In the genomic region with DNA sequence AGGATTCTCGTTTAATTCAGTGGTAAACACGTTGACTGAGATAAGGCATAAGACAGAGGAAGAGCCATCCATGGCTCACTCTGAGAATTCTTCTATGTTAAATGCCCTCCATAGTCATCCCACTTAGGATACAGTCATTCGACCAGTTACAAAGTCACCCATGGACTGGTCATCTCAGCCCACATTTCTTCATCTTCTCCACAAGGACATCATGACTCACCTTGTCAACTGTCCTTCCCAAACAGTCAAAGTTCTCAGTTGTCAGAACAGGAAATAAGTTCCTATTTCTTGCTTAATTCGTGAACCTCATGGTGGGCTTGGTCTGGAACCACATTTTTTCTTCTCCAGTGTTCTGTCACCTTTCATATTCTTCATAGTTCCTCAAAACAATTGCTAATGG, we compare ENCODE assay signal across 23 cellular contexts.
A peak's percentile ranks its signal among the peaks of the same experiment; 100 is the strongest.
DNase-seq lines count a peak whose midpoint lies in the region; ATAC-seq, FAIRE-seq and TF ChIP-seq lines count a peak whose summit lies in the region.
"Had no signal": no experiment of that assay in that cellular context is flagged by ENCODE, and none has a peak within 500 bp of the region (broad histone marks: within the 10 kb centered on the region; RNA-seq: fewer than 3 reads in every experiment).

No MANE protein-coding gene starts in this region.

- H3K9me1 ChIP-seq in keratinocyte (ENCODE audit: control insufficient read depth, extremely low read depth, insufficient read depth, low read length) = no peaks in the 10 kb centered on the region

- H3K36me3 ChIP-seq in breast epithelium (no peaks in the 10 kb centered on the region), keratinocyte (ENCODE audit: control insufficient read depth in 2 of 2, extremely low read depth in 1 of 2, insufficient read depth in 2 of 2, low read length in 2 of 2) (no peaks in the 10 kb centered on the region), Karpas-422 (ENCODE audit: insufficient read depth, low read length) (no peaks in the 10 kb centered on the region)
- H3K36me3 ChIP-seq: BLaER1, heart right ventricle had no signal

- no peaks in the 10 kb centered on the region for H3K36me3 Mint-ChIP-seq in MCF 10A (ENCODE audit: insufficient read depth, unreplicated experiment)

- TF ChIP-seq POLR2A in breast epithelium (IDR thresholded peaks at IDR 0.05) = no peak

- BruUV-seq in MCF 10A (replicated peaks; lab: Mats Ljungman, UMichigan) = no TSS peak

- H3K4me3 Mint-ChIP-seq in MCF 10A (ENCODE audit: unreplicated experiment) = no peak overlapping the region
- H3K4me3 Mint-ChIP-seq: activated CD8-positive, alpha-beta T cell treated with anti-CD3 and anti-CD28 coated beads for 36 hours; H9; nephron had no signal

- POLR2A ChIA-PET in MCF 10A (lab: Yijun Ruan, JAX) = interaction anchor here (0.8 to 4.9 kb wide), 3 partner anchors 12 to 20 kb away, joined by 3 to 40 read pairs (median 5); no protein-coding TSS in a partner anchor

- H3K4me1 ChIP-seq in breast epithelium (peaks cover 0 to 13% of the 10 kb centered on the region in 2 donors), keratinocyte (ENCODE audit: control insufficient read depth, extremely low read depth, insufficient read depth, low read length) (peaks cover 56% of the 10 kb centered on the region), foreskin keratinocyte (peaks cover 33% of the 10 kb centered on the region), Karpas-422 (ENCODE audit: low read length) (no peaks in the 10 kb centered on the region)

- H3K4me1 Mint-ChIP-seq in MCF 10A (ENCODE audit: insufficient read depth, unreplicated experiment) = peaks cover 65% of the 10 kb centered on the region

- FAIRE-seq in RCC 7860 (lab: Jason Lieb, UNC) = peak; percentile 84
- FAIRE-seq in keratinocyte (lab: Jason Lieb, UNC) = peak; percentile 39
- peak; percentile 13 for FAIRE-seq in urothelium cell line (lab: Jason Lieb, UNC)
- FAIRE-seq: endometrium, GM18507, K562 had no signal

- intact Hi-C loops in MCF 10A (cut with micrococcal nuclease) (loop anchor here (5.0 kb wide), 2 partner anchors 101 to 109 kb away; no protein-coding TSS in a partner anchor), breast epithelium (cut with DNase I; ENCODE audit: low total_unique reads) (no loop called here)

- no peak overlapping the region for H3K4me3 ChIP-seq in breast epithelium
- no peak overlapping the region for H3K4me3 ChIP-seq in keratinocyte (ENCODE audit: control insufficient read depth in 2 of 3, extremely low read depth in 1 of 3, insufficient read depth in 2 of 3, low read depth in 1 of 3, low read length in 3 of 3)
- H3K4me3 ChIP-seq in Karpas-422 (ENCODE audit: low read length) = no peak overlapping the region
- H3K4me3 ChIP-seq: BLaER1, heart right ventricle, K562 had no signal

- TF ChIP-seq CTCF in MCF 10A (IDR thresholded peaks at IDR 0.05; ENCODE audit: unreplicated experiment) = no peak
- TF ChIP-seq CTCF in breast epithelium (IDR thresholded peaks at IDR 0.05) = no peak
- TF ChIP-seq CTCF in keratinocyte (optimal IDR thresholded peaks at IDR 0.05 in 1 of 3, IDR thresholded peaks at IDR 0.05 in 1 of 3, conservative IDR thresholded peaks at IDR 0.05 in 1 of 3; ENCODE audit: extremely low read depth in 1 of 3, insufficient read depth in 2 of 3, low read length in 3 of 3) = no peak
- TF ChIP-seq CTCF in foreskin keratinocyte (conservative IDR thresholded peaks at IDR 0.05) = no peak

- H3K9me3 ChIP-seq in breast epithelium = no peaks in the 10 kb centered on the region
- H3K9me3 ChIP-seq in keratinocyte (ENCODE audit: control insufficient read depth, low read depth, low read length) = no peaks in the 10 kb centered on the region
- H3K9me3 ChIP-seq in Karpas-422 (ENCODE audit: low read length) = no peaks in the 10 kb centered on the region
- H3K9me3 ChIP-seq: BLaER1, Caco-2, heart right ventricle had no signal

- dilution Hi-C loops in keratinocyte (cut with MboI; ENCODE audit: extremely low pct_ligation_motif_present, low sequenced_read_pairs) = no loop called here

- H3K27me3 ChIP-seq in breast epithelium = no peaks in the 10 kb centered on the region
- no peaks in the 10 kb centered on the region for H3K27me3 ChIP-seq in keratinocyte (ENCODE audit: control insufficient read depth, extremely low read depth, insufficient read depth, low read length)
- H3K27me3 ChIP-seq in foreskin keratinocyte = no peaks in the 10 kb centered on the region
- no peaks in the 10 kb centered on the region; the same call in 1 of the 2 replicates for H3K27me3 ChIP-seq in Karpas-422 (ENCODE audit: low read length)
- H3K27me3 ChIP-seq: BLaER1, heart right ventricle had no signal

- no peaks in the 10 kb centered on the region for H3K27me3 Mint-ChIP-seq in MCF 10A (ENCODE audit: insufficient read depth, unreplicated experiment)

- no peaks in the 10 kb centered on the region for H3K79me2 ChIP-seq in keratinocyte (ENCODE audit: control insufficient read depth, insufficient read depth, low read length)
- H3K79me2 ChIP-seq in Karpas-422 (ENCODE audit: low read length) = no peaks in the 10 kb centered on the region

- H3K9me2 ChIP-seq in Karpas-422 (replicated peaks; ENCODE audit: insufficient read depth, low read length) = no peaks in the 10 kb centered on the region

- H3K4me2 ChIP-seq in keratinocyte (ENCODE audit: control insufficient read depth, extremely low read depth, insufficient read depth, low read depth, low read length) (no peak overlapping the region), Karpas-422 (ENCODE audit: low read depth, low read length, poor library complexity, severe bottlenecking) (no peak overlapping the region)
- H3K4me2 ChIP-seq: BLaER1 had no signal

- H3K9me3 Mint-ChIP-seq in MCF 10A (ENCODE audit: unreplicated experiment) = peaks cover 7% of the 10 kb centered on the region
- H3K9me3 Mint-ChIP-seq: activated CD8-positive, alpha-beta T cell treated with anti-CD3 and anti-CD28 coated beads for 36 hours; H9; nephron had no signal

- H3K9ac ChIP-seq in keratinocyte (ENCODE audit: control insufficient read depth, extremely low read depth, insufficient read depth, low read length) = no peak overlapping the region
- H3K9ac ChIP-seq in Karpas-422 (ENCODE audit: low read length) = no peak overlapping the region
- H3K9ac ChIP-seq: BLaER1 had no signal

- DNase-seq in MCF 10A (ENCODE audit: unreplicated experiment) (peak; percentile 53), breast epithelium (ENCODE audit: low spot score in 2 of 2) (no peak), RCC 7860 (ENCODE audit: low spot score) (peak; percentile 92), keratinocyte (ENCODE audit: low read depth, low spot score) (no peak), urothelium cell line (ENCODE audit: low spot score) (no peak), foreskin keratinocyte (no peak), Karpas-422 (no peak)
- DNase-seq: activated CD8-positive, alpha-beta T cell treated with anti-CD3 and anti-CD28 coated beads for 36 hours; Caco-2; H9; heart right ventricle; midbrain; NCI-H1105; NCI-H2029; NCI-H226 had no signal

- H2AFZ ChIP-seq in keratinocyte (ENCODE audit: control insufficient read depth, low read length) (no peak overlapping the region), Karpas-422 (ENCODE audit: low read length) (no peak overlapping the region)

- H3K27ac Mint-ChIP-seq in MCF 10A (ENCODE audit: low read depth, unreplicated experiment) = peak overlapping the region; percentile 65
- H3K27ac Mint-ChIP-seq: activated CD8-positive, alpha-beta T cell treated with anti-CD3 and anti-CD28 coated beads for 36 hours; H9; nephron had no signal

- no peak for ATAC-seq in GM21447 (IDR thresholded peaks at IDR 0.05; ENCODE audit: unreplicated experiment)
- no peak for ATAC-seq in foreskin keratinocyte
- ATAC-seq: activated CD4-positive, CD25-positive, alpha-beta regulatory T cell treated with anti-CD3 and anti-CD28 coated beads, Interleukin-2, amount 50 U/mL, for 24 hours; activated CD8-positive, alpha-beta T cell treated with anti-CD3 and anti-CD28 coated beads for 36 hours; heart right ventricle; K562; SK-N-SH treated with all-trans-retinoic acid at 6 μM for 48 hours had no signal

- H4K20me1 ChIP-seq in keratinocyte (ENCODE audit: control insufficient read depth, extremely low read depth, insufficient read depth, low read length) = no peaks in the 10 kb centered on the region
- H4K20me1 ChIP-seq in Karpas-422 (ENCODE audit: insufficient read depth, low read depth, low read length) = no peaks in the 10 kb centered on the region
- H4K20me1 ChIP-seq: BLaER1 had no signal

- CTCF ChIA-PET in MCF 10A (lab: Yijun Ruan, JAX) = interaction anchor here (0.6 to 1.1 kb wide), 3 partner anchors 10 to 61 kb away, joined by 3 to 6 read pairs (median 3); no protein-coding TSS in a partner anchor

- no peak overlapping the region for H3K27ac ChIP-seq in breast epithelium
- no peak overlapping the region for H3K27ac ChIP-seq in keratinocyte (ENCODE audit: control insufficient read depth, insufficient read depth, low read length)
- H3K27ac ChIP-seq in foreskin keratinocyte = no peak overlapping the region
- H3K27ac ChIP-seq in Karpas-422 (ENCODE audit: low read length) = no peak overlapping the region
- H3K27ac ChIP-seq: BLaER1 had no signal

Comparison
In these comparisons a context has a peak if more than half of its experiments do, and no peak if none do; other contexts are left out.
1. DNase-seq: peak in MCF 10A (single experiment) and RCC 7860 (single experiment); none in breast epithelium (0 of 2), keratinocyte (single experiment), urothelium cell line (single experiment), foreskin keratinocyte (0 of 2) and Karpas-422 (single experiment).